In the genomic region with DNA sequence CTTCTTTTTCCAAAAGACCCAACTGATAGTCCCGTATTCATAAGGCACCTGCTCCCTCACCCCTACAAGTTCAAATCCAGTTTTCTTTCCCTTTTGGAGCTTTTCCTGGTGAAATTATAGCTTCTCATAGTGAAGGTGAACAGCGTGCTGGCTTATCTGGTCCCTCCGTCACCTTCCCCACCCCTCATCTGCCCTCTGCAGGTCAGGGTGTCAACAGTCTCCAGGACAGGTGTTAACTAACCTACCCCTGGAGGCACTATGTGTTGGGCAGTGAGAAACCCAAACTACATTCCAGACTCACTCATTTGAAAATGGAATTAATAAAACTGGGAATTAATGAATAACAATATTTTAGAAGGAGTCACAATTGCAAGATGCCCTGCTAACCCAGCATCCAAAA, we compare ENCODE assay signal across 32 cellular contexts.
"Had no signal": no experiment of that assay in that cellular context is flagged by ENCODE, and none has a peak within 500 bp of the region (broad histone marks: within the 10 kb centered on the region; RNA-seq: fewer than 3 reads in every experiment).

No MANE protein-coding gene starts in this region.

- H3K27me3 ChIP-seq: body of pancreas, breast epithelium, Peyer's patch had no signal

- H3K4me1 ChIP-seq: body of pancreas, breast epithelium, Peyer's patch, SJSA1 had no signal

- H3K36me3 Mint-ChIP-seq: activated naive CD4-positive, alpha-beta T cell treated with anti-CD3 and anti-CD28 coated beads, Interleukin-2, amount 50 U/mL, for 24 hours; activated naive CD8-positive, alpha-beta T cell treated with anti-CD3 and anti-CD28 coated beads, Interleukin-2, amount 10 ng/mL, durations not matched to agents 7 days and 5 days had no signal

- H3K4me2 ChIP-seq: SK-N-SH had no signal

- H3K9me3 ChIP-seq: body of pancreas, breast epithelium, Peyer's patch, SJSA1, SK-N-SH had no signal

- H3K9me2 ChIP-seq: SK-N-SH had no signal

- H3K4me1 Mint-ChIP-seq: activated B cell treated with CpG ODN at 0.5 μM for 24 hours; activated CD4-positive, alpha-beta memory T cell treated with anti-CD3 and anti-CD28 coated beads, Interleukin-2, amount 10 ng/mL, durations not matched to agents 7 days and 5 days; activated naive CD4-positive, alpha-beta T cell treated with anti-CD3 and anti-CD28 coated beads, Interleukin-2, amount 50 U/mL, for 24 hours; activated naive CD8-positive, alpha-beta T cell treated with anti-CD3 and anti-CD28 coated beads, Interleukin-2, amount 10 ng/mL, durations not matched to agents 7 days and 5 days had no signal

- H3K4me3 ChIP-seq: body of pancreas, breast epithelium, Peyer's patch, SJSA1 had no signal

- DNase-seq: activated B cell treated with CpG ODN at 0.5 μM for 24 hours; activated CD4-positive, alpha-beta memory T cell treated with anti-CD3 and anti-CD28 coated beads, Interleukin-2, amount 10 ng/mL, durations not matched to agents 7 days and 5 days; activated CD4-positive, alpha-beta T cell treated with anti-CD3 and anti-CD28 coated beads for 1 hour; activated CD4-positive, alpha-beta T cell treated with anti-CD3 and anti-CD28 coated beads for 48 hours; activated gamma-delta T cell; activated naive CD4-positive, alpha-beta T cell treated with Interleukin-2 at 50 U/mL for 16 hours; activated naive CD8-positive, alpha-beta T cell treated with anti-CD3 and anti-CD28 coated beads, Interleukin-2, amount 10 ng/mL, durations not matched to agents 7 days and 5 days; activated T-cell treated with anti-CD3 and anti-CD28 coated beads, Interleukin-2, amount 50 U/mL, for 1 hour; body of pancreas; MM.1S; MV-4-11; NCI-H1092; NCI-H1417; NCI-H146; NCI-H187; NCI-H2029 treated with DMSO at 0.1 percent for 48 hours; NCI-H2107; NCI-H2171; NCI-H510A; NCI-H748 treated with DMSO at 0.1 percent for 48 hours; NK-92 treated with Interleukin-12 subunit alpha and Interleukin-12 subunit beta, amount 100 ng/mL, for 24 hours; PC-3; Peyer's patch; RPMI8226; SHP77 treated with DMSO at 0.1 percent for 48 hours; SK-N-SH had no signal

- ATAC-seq: body of pancreas, PC-3 had no signal

- H3K9ac ChIP-seq: SK-N-SH had no signal

- H3K27ac ChIP-seq: body of pancreas, breast epithelium, Peyer's patch, SJSA1 had no signal

- H3K9me3 Mint-ChIP-seq: activated B cell treated with CpG ODN at 0.5 μM for 24 hours; activated CD4-positive, alpha-beta memory T cell treated with anti-CD3 and anti-CD28 coated beads, Interleukin-2, amount 10 ng/mL, durations not matched to agents 7 days and 5 days; activated naive CD4-positive, alpha-beta T cell treated with anti-CD3 and anti-CD28 coated beads, Interleukin-2, amount 50 U/mL, for 24 hours; activated naive CD8-positive, alpha-beta T cell treated with anti-CD3 and anti-CD28 coated beads, Interleukin-2, amount 10 ng/mL, durations not matched to agents 7 days and 5 days; activated T-helper 2 cell treated with anti-CD3 and anti-CD28 coated beads, Interferon-gamma antibody, Interleukin-2, Interleukin-4, amounts not matched to agents 10 μg/mL and 5 μg/mL and 100 μg/mL, durations not matched to agents 14 hours and 24 hours and 36 hours; T-helper 2 cell treated with Interferon-gamma antibody and Interleukin-4, amounts not matched to agents 5 μg/mL and 100 μg/mL, for 36 hours had no signal

- H3K4me3 Mint-ChIP-seq: activated B cell treated with CpG ODN at 0.5 μM for 24 hours; activated CD4-positive, alpha-beta memory T cell treated with anti-CD3 and anti-CD28 coated beads, Interleukin-2, amount 10 ng/mL, durations not matched to agents 7 days and 5 days; activated naive CD4-positive, alpha-beta T cell treated with anti-CD3 and anti-CD28 coated beads, Interleukin-2, amount 50 U/mL, for 24 hours; activated naive CD8-positive, alpha-beta T cell treated with anti-CD3 and anti-CD28 coated beads, Interleukin-2, amount 10 ng/mL, durations not matched to agents 7 days and 5 days; T-helper 1 cell treated with Interleukin-12 subunit alpha and Interleukin-12 subunit beta and Interleukin-4 antibody, amounts not matched to agents 30 μg/mL and 1 μg/mL, for 36 hours; T-helper 2 cell treated with Interferon-gamma antibody and Interleukin-4, amounts not matched to agents 5 μg/mL and 100 μg/mL, for 36 hours had no signal

- H3K27me3 Mint-ChIP-seq: activated B cell treated with CpG ODN at 0.5 μM for 24 hours; activated CD4-positive, alpha-beta memory T cell treated with anti-CD3 and anti-CD28 coated beads, Interleukin-2, amount 10 ng/mL, durations not matched to agents 7 days and 5 days; activated naive CD8-positive, alpha-beta T cell treated with anti-CD3 and anti-CD28 coated beads, Interleukin-2, amount 10 ng/mL, durations not matched to agents 7 days and 5 days had no signal

- H3K27ac Mint-ChIP-seq: activated B cell treated with CpG ODN at 0.5 μM for 24 hours; activated CD4-positive, alpha-beta memory T cell treated with anti-CD3 and anti-CD28 coated beads, Interleukin-2, amount 10 ng/mL, durations not matched to agents 7 days and 5 days; activated naive CD4-positive, alpha-beta T cell treated with anti-CD3 and anti-CD28 coated beads, Interleukin-2, amount 50 U/mL, for 24 hours; activated naive CD8-positive, alpha-beta T cell treated with anti-CD3 and anti-CD28 coated beads, Interleukin-2, amount 10 ng/mL, durations not matched to agents 7 days and 5 days; activated T-helper 2 cell treated with anti-CD3 and anti-CD28 coated beads, Interferon-gamma antibody, Interleukin-2, Interleukin-4, amounts not matched to agents 10 μg/mL and 5 μg/mL and 100 μg/mL, durations not matched to agents 14 hours and 24 hours and 36 hours; T-helper 1 cell treated with Interleukin-12 subunit alpha and Interleukin-12 subunit beta and Interleukin-4 antibody, amounts not matched to agents 30 μg/mL and 1 μg/mL, for 36 hours; T-helper 2 cell treated with Interferon-gamma antibody and Interleukin-4, amounts not matched to agents 5 μg/mL and 100 μg/mL, for 36 hours had no signal

- H3K36me3 ChIP-seq: breast epithelium, Peyer's patch, SJSA1 had no signal
